ENCODE assay signal across 8 cellular contexts in genomic region chr10:119313645-119314044, GRCh38.
DNase-seq lines count a peak whose midpoint lies in the region; ATAC-seq lines count a peak whose summit lies in the region.

No MANE protein-coding gene starts in this region.

- H3K9me3 Mint-ChIP-seq in activated T-helper 2 cell treated with anti-CD3 and anti-CD28 coated beads, Interferon-gamma antibody, Interleukin-2, Interleukin-4, amounts not matched to agents 10 μg/mL and 5 μg/mL and 100 μg/mL, durations not matched to agents 14 hours and 24 hours and 36 hours = no peaks in the 10 kb centered on the region

- H3K4me3 Mint-ChIP-seq in activated T-helper 2 cell treated with anti-CD3 and anti-CD28 coated beads, Interferon-gamma antibody, Interleukin-2, Interleukin-4, amounts not matched to agents 10 μg/mL and 5 μg/mL and 100 μg/mL, durations not matched to agents 14 hours and 24 hours and 36 hours (ENCODE audit: low read depth) = no peak overlapping the region

- peaks cover 17% of the 10 kb centered on the region for H3K36me3 Mint-ChIP-seq in activated T-helper 2 cell treated with anti-CD3 and anti-CD28 coated beads, Interferon-gamma antibody, Interleukin-2, Interleukin-4, amounts not matched to agents 10 μg/mL and 5 μg/mL and 100 μg/mL, durations not matched to agents 14 hours and 24 hours and 36 hours (ENCODE audit: low read depth)

- intact Hi-C loops in activated T-helper 2 cell treated with anti-CD3 and anti-CD28 coated beads, Interferon-gamma antibody, Interleukin-2, Interleukin-4, amounts not matched to agents 10 μg/mL and 5 μg/mL and 100 μg/mL, durations not matched to agents 14 hours and 24 hours and 36 hours (cut with micrococcal nuclease) = loop anchor here (2.0 kb wide), 2 partner anchors 45 to 63 kb away; no protein-coding TSS in a partner anchor

- H3K27me3 Mint-ChIP-seq in activated T-helper 2 cell treated with anti-CD3 and anti-CD28 coated beads, Interferon-gamma antibody, Interleukin-2, Interleukin-4, amounts not matched to agents 10 μg/mL and 5 μg/mL and 100 μg/mL, durations not matched to agents 14 hours and 24 hours and 36 hours (ENCODE audit: low read depth) = peaks cover 6% of the 10 kb centered on the region

- H3K4me1 Mint-ChIP-seq in activated T-helper 2 cell treated with anti-CD3 and anti-CD28 coated beads, Interferon-gamma antibody, Interleukin-2, Interleukin-4, amounts not matched to agents 10 μg/mL and 5 μg/mL and 100 μg/mL, durations not matched to agents 14 hours and 24 hours and 36 hours (ENCODE audit: low read depth) = peaks cover 56% of the 10 kb centered on the region

- peak overlapping the region; percentile 24 for H3K27ac Mint-ChIP-seq in activated T-helper 2 cell treated with anti-CD3 and anti-CD28 coated beads, Interferon-gamma antibody, Interleukin-2, Interleukin-4, amounts not matched to agents 10 μg/mL and 5 μg/mL and 100 μg/mL, durations not matched to agents 14 hours and 24 hours and 36 hours

- DNase-seq in GF-D8 (lab: John Stamatoyannopoulos, UW) = peak; percentile 82
- peak; percentile 60 for DNase-seq in activated T-helper 2 cell treated with anti-CD3 and anti-CD28 coated beads, Interferon-gamma antibody, Interleukin-2, Interleukin-4, amounts not matched to agents 10 μg/mL and 5 μg/mL and 100 μg/mL, durations not matched to agents 14 hours and 24 hours and 36 hours (ENCODE audit: low spot score)
- peak; percentile 33 for DNase-seq in stimulated activated CD8-positive, alpha-beta memory T cell treated with anti-CD3 and anti-CD28 coated beads, Interleukin-7, amount 100 ng/mL, for 24 hours (ENCODE audit: low read depth)
- no peak for DNase-seq in NCI-H774 (lab: John Stamatoyannopoulos, UW)
- no peak for DNase-seq in HT-29 (ENCODE audit: low spot score)
- DNase-seq in SHP77 (lab: John Stamatoyannopoulos, UW) = no peak

- ATAC-seq in GM21367 (IDR thresholded peaks at IDR 0.05; ENCODE audit: unreplicated experiment) (peak; percentile 63), HG03575 (IDR thresholded peaks at IDR 0.05; ENCODE audit: extremely low read depth, insufficient number of reproducible peaks, low FRiP score, unreplicated experiment) (peak; percentile 46)

Comparison
In these comparisons a context has a peak if more than half of its experiments do, and no peak if none do; other contexts are left out.
1. DNase-seq: peak in GF-D8 (single experiment), activated T-helper 2 cell treated with anti-CD3 and anti-CD28 coated beads, Interferon-gamma antibody, Interleukin-2, Interleukin-4, amounts not matched to agents 10 μg/mL and 5 μg/mL and 100 μg/mL, durations not matched to agents 14 hours and 24 hours and 36 hours (single experiment) and stimulated activated CD8-positive, alpha-beta memory T cell treated with anti-CD3 and anti-CD28 coated beads, Interleukin-7, amount 100 ng/mL, for 24 hours (single experiment); none in NCI-H774 (single experiment), HT-29 (single experiment) and SHP77 (0 of 2).